ENCODE assay signal across 8 cellular contexts in the genomic region with DNA sequence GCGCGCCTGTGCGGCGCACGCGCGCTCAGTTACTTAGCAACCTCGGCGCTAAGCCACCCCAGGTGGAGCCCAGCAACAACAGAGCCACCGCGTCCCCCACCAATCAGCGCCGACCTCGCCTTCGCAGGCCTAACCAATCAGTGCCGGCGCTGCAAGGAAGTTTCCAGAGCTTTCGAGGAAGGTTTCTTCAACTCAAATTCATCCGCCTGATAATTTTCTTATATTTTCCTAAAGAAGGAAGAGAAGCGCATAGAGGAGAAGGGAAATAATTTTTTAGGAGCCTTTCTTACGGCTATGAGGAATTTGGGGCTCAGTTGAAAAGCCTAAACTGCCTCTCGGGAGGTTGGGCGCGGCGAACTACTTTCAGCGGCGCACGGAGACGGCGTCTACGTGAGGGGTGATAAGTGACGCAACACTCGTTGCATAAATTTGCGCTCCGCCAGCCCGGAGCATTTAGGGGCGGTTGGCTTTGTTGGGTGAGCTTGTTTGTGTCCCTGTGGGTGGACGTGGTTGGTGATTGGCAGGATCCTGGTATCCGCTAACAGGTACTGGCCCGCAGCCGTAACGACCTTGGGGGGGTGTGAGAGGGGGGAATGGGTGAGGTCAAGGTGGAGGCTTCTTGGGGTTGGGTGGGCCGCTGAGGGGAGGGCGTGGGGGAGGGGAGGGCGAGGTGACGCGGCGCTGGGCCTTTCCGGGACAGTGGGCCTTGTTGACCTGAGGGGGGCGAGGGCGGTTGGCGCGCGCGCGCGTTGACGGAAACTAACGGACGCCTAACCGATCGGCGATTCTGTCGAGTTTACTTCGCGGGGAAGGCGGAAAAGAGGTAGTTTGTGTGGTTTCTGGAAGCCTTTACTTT. TPM values are rescaled to one million over a fixed set of nuclear protein-coding genes. Genes with fewer than 3 reads are reported as not detected.
DNase-seq lines count a peak whose midpoint lies in the region; ATAC-seq, FAIRE-seq and TF ChIP-seq lines count a peak whose summit lies in the region.

A gene (plus strand): TSS at position 452 of the 856 bp plus-strand sequence. CDS start 817 bp downstream, outside the sequence.

- ATAC-seq in HG03457 (IDR thresholded peaks at IDR 0.05; ENCODE audit: unreplicated experiment) (peak; percentile 89), HepG2 (peak; percentile 90)

- CTCF ChIA-PET in BJ (lab: Yijun Ruan, JAX) = interaction anchor here (0.6 to 9.2 kb wide), 4 partner anchors 15 to 140 kb away, joined by 3 to 89 read pairs (median 4); no protein-coding TSS in a partner anchor
- CTCF ChIA-PET in HepG2 (lab: Yijun Ruan, JAX; ENCODE audit: low intra/inter-chr PET ratio, low total read pairs) = no interaction called here

- TF ChIP-seq RAD21 in HepG2 (CRISPR knock-in tag; IDR thresholded peaks at IDR 0.05) = no peak

- no peaks in the 10 kb centered on the region for H3K9me3 ChIP-seq in HepG2 (ENCODE audit: low read length)

- peaks cover 21% of the 10 kb centered on the region for H4K20me1 ChIP-seq in HepG2 (ENCODE audit: insufficient read depth, low read length)

- POLR2A ChIA-PET in BJ (lab: Charles Lee) = interaction anchor here (0.5 to 0.8 kb wide), 6 partner anchors 29 to 890 kb away, joined by 3 to 20 read pairs (median 3); no protein-coding TSS in a partner anchor
- POLR2A ChIA-PET in HepG2 (lab: Yijun Ruan, JAX) = interaction anchor here (0.6 to 2.4 kb wide), 37 partner anchors 9 to 661 kb away, joined by 3 to 45 read pairs (median 5); a partner anchor contains a TSS

- 0 out of 2 replicates have a peak, but pooled peaks have one; percentile 22 for TF ChIP-seq CTCF in BJ (IDR thresholded peaks at IDR 0.05; ENCODE audit: insufficient read depth, low read depth, low read length)
- TF ChIP-seq CTCF in HepG2 (CRISPR knock-in tag; IDR thresholded peaks at IDR 0.05) = peak; percentile 52

- in situ Hi-C loops in HepG2 (cut with HindIII; ENCODE audit: extremely low pct_ligation_motif_present, low pct_unique_long_range_greater_than_20kb) = loop anchor here (5.0 kb wide), 1 partner anchor 36 kb away; a partner anchor contains a TSS

- H3K4me1 ChIP-seq in HepG2 (ENCODE audit: insufficient read depth, low read length) = peaks cover 66% of the 10 kb centered on the region

- intact Hi-C loops in HepG2 (cut with micrococcal nuclease; ENCODE audit: unreplicated experiment) = no loop called here

- H3K79me2 ChIP-seq in HepG2 (ENCODE audit: insufficient read depth, low read length) = peaks cover 18% of the 10 kb centered on the region

- FAIRE-seq in HepG2 (lab: Jason Lieb, UNC) = peak; percentile 87

- H3K4me2 ChIP-seq in HepG2 (ENCODE audit: low read depth, low read length) = peak within 1 kb of the TSS; percentile 98

- under 1% methylated on average over 34 of the region's 67 CpGs for WGBS in HepG2 (ENCODE audit: low lambda C conversion rate)

- TF ChIP-seq EP300 in HepG2 (IDR thresholded peaks at IDR 0.05; ENCODE audit: low read depth in 2 of 2, low read length in 2 of 2) (peak in 1 of 2 experiments; percentile 79; a peak in 3 of 4 replicates), HepG2 (CRISPR knock-in tag; IDR thresholded peaks at IDR 0.05; ENCODE audit: borderline replicate concordance) (no peak; the same call in 1 of the 2 replicates)

- no TSS peak for BruUV-seq in HepG2 (replicated peaks; lab: Mats Ljungman, UMichigan)

- H3K27ac ChIP-seq in HepG2 (ENCODE audit: extremely low read length, insufficient read depth, low read length) = peak within 1 kb of the TSS; percentile 92

- DNase-seq in BJ (ENCODE audit: low read depth) (peak; percentile 88), GM19238 (ENCODE audit: insufficient read length, low spot score) (peak; percentile 86), NCI-H69 (lab: John Stamatoyannopoulos, UW) (peak; percentile 96), dermis blood vessel endothelial cell (peak; percentile 99), HepG2 (ENCODE audit: low spot score) (peak; percentile 94)
- peak; percentile 78 to 92 for DNase-seq in activated CD4-positive, alpha-beta T cell treated with anti-CD3 and anti-CD28 coated beads, Interleukin-2, amount 50 U/mL, for 24 hours (ENCODE audit: low read depth in 1 of 2, low spot score in 1 of 2)
- peak; percentile 92 for DNase-seq in stimulated activated CD4-positive, alpha-beta T cell treated with anti-CD3 and anti-CD28 coated beads, Interleukin-4, amount 100 ng/mL, for 1 hour

- H3K4me3 ChIP-seq in BJ (ENCODE audit: low read depth, low read length) (peak within 1 kb of the TSS; percentile 74), HepG2 (replicated peaks in 1 of 3; ENCODE audit: insufficient read depth in 1 of 3, low read depth in 2 of 3, low read length in 3 of 3) (peak within 1 kb of the TSS; percentile 77 to 97 (median 86))

- peak within 1 kb of the TSS; percentile 98 for H2AFZ ChIP-seq in HepG2 (ENCODE audit: low read length)

- H3K36me3 ChIP-seq in BJ (ENCODE audit: control insufficient read depth, insufficient read depth, low read length) (peaks cover 4% of the 10 kb centered on the region), HepG2 (replicated peaks in 1 of 2; ENCODE audit: control insufficient read depth in 1 of 2, insufficient read depth in 2 of 2, low read length in 2 of 2) (peaks cover 7 to 11% of the 10 kb centered on the region in 2 experiments; a peak in 3 of 5 replicates)

- peak within 1 kb of the TSS; percentile 94 for H3K9ac ChIP-seq in HepG2 (ENCODE audit: insufficient read depth, low read depth, low read length)

- peak; percentile 98 to 99 for TF ChIP-seq POLR2A in HepG2 (IDR thresholded peaks at IDR 0.05; ENCODE audit: insufficient read depth in 1 of 2, low read depth in 2 of 2, low read length in 2 of 2)

- no peaks in the 10 kb centered on the region for H3K27me3 ChIP-seq in BJ (ENCODE audit: control insufficient read depth, insufficient read depth, low read length)
- H3K27me3 ChIP-seq in HepG2 (ENCODE audit: control insufficient read depth in 1 of 2, insufficient read depth in 2 of 2, low read length in 2 of 2) = no peaks in the 10 kb centered on the region; a peak in 1 of 5 replicates

TF ChIP-seq in HepG2, 621 proteins besides CTCF, POLR2A, EP300 and RAD21 (continues in another document):
- TF ChIP-seq ZNF790 (CRISPR knock-in tag; IDR thresholded peaks at IDR 0.05; ENCODE audit: borderline replicate concordance) (no peak), NR2F2 (IDR thresholded peaks at IDR 0.05; ENCODE audit: borderline replicate concordance, low read depth) (no peak), RFXAP (CRISPR knock-in tag; IDR thresholded peaks at IDR 0.05; ENCODE audit: borderline replicate concordance) (peak; percentile 99), NBN (conservative IDR thresholded peaks at IDR 0.05) (no peak)
- TF ChIP-seq, protein P1, sequence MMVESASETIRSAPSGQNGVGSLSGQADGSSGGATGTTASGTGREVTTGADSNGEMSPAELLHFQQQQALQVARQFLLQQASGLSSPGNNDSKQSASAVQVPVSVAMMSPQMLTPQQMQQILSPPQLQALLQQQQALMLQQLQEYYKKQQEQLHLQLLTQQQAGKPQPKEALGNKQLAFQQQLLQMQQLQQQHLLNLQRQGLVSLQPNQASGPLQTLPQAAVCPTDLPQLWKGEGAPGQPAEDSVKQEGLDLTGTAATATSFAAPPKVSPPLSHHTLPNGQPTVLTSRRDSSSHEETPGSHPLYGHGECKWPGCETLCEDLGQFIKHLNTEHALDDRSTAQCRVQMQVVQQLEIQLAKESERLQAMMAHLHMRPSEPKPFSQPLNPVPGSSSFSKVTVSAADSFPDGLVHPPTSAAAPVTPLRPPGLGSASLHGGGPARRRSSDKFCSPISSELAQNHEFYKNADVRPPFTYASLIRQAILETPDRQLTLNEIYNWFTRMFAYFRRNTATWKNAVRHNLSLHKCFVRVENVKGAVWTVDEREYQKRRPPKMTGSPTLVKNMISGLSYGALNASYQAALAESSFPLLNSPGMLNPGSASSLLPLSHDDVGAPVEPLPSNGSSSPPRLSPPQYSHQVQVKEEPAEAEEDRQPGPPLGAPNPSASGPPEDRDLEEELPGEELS (CRISPR knock-in tag; IDR thresholded peaks at IDR 0.05) = peak; percentile 76

RNA-seq across cellular contexts. Expression of the gene that starts here (rescaled TPM):
- polyA plus RNA-seq in BJ (2011; rRNA removed) (3,195 and 3,417 TPM in 2 replicates), HepG2 (2011; rRNA removed) (1,130 and 1,263 TPM in 2 replicates)
- 1,408 and 2,496 TPM in 2 replicates for polyA minus RNA-seq in BJ (2011; rRNA and poly(A)+ RNA removed)
- total RNA-seq in dermis blood vessel endothelial cell (1,676 and 1,882 TPM in 2 replicates), HepG2 (2016; rRNA removed; fragmentation: Illumina TruSeq; extraction: Trizol) (2,066 and 2,598 TPM in 2 replicates)
- 1,884 and 2,042 TPM in 2 replicates for total RNA-seq in HepG2 (2016; cell fraction: cytosol; rRNA removed; fragmentation: Illumina TruSeq; extraction: Trizol; ENCODE audit: low read depth)
- 2,199 and 2,677 TPM in 2 replicates for total RNA-seq in HepG2 (2016; cell fraction: insoluble cytoplasmic fraction; rRNA removed; fragmentation: Illumina TruSeq; extraction: Trizol)
- 1,573 and 1,587 TPM in 2 replicates for total RNA-seq in HepG2 (2016; cell fraction: membrane; rRNA removed; fragmentation: Illumina TruSeq; extraction: Trizol)
- 582 and 612 TPM in 2 replicates for total RNA-seq in HepG2 (2016; cell fraction: nucleus; rRNA removed; fragmentation: Illumina TruSeq; extraction: Trizol)
- polyA plus RNA-seq in HepG2 (2011; cell fraction: cytosol; rRNA removed) = 1,588 and 1,623 TPM in 2 replicates
- 397 and 543 TPM in 2 replicates for polyA plus RNA-seq in HepG2 (2011; cell fraction: nucleus; rRNA removed)
- 1,977 and 2,062 TPM in 2 replicates for polyA plus RNA-seq in HepG2 (2012)
- 1,937 and 2,024 TPM in 2 replicates for polyA plus RNA-seq in HepG2 (2016; cell fraction: cytosol; fragmentation: Illumina TruSeq; extraction: Trizol; ENCODE audit: low read depth)
- polyA plus RNA-seq in HepG2 (2016; cell fraction: insoluble cytoplasmic fraction; fragmentation: Illumina TruSeq; extraction: Trizol; ENCODE audit: low read depth) = 1,705 and 1,710 TPM in 2 replicates
- 1,088 and 1,107 TPM in 2 replicates for polyA plus RNA-seq in HepG2 (2016; cell fraction: membrane; fragmentation: Illumina TruSeq; extraction: Trizol; ENCODE audit: low read depth)
- polyA plus RNA-seq in HepG2 (2016; cell fraction: nucleus; fragmentation: Illumina TruSeq; extraction: Trizol; ENCODE audit: insufficient read depth, low read depth) = 679 and 692 TPM in 2 replicates
- 1,440 and 2,606 TPM in 2 replicates for polyA minus RNA-seq in HepG2 (2011; rRNA and poly(A)+ RNA removed; ENCODE audit: low replicate concordance)
- polyA minus RNA-seq in HepG2 (2011; cell fraction: cytosol; rRNA and poly(A)+ RNA removed) = 681 and 793 TPM in 2 replicates
- 194 and 303 TPM in 2 replicates for polyA minus RNA-seq in HepG2 (2011; cell fraction: nucleus; rRNA and poly(A)+ RNA removed)

Comparison
In these comparisons a context has a peak if more than half of its experiments do, and no peak if none do; other contexts are left out.
1. Peak in every context shown above with its lines: DNase-seq, ATAC-seq, H3K4me3 ChIP-seq and H3K27ac ChIP-seq.